In genomic region chr1:117758444-117759316, GRCh38 we compare ENCODE assay signal across 8 cellular contexts.
DNase-seq lines count a peak whose midpoint lies in the region; ATAC-seq, FAIRE-seq and TF ChIP-seq lines count a peak whose summit lies in the region.

No MANE protein-coding gene starts in this region.

- H3K27me3 Mint-ChIP-seq in activated naive CD4-positive, alpha-beta T cell treated with anti-CD3 and anti-CD28 coated beads for 36 hours (ENCODE audit: low read depth): peaks cover 10% of the 10 kb centered on the region

- peak; percentile 66 for TF ChIP-seq CTCF in MM.1S (IDR thresholded peaks at IDR 0.05; ENCODE audit: low read length)
- peak; percentile 81 to 91 (median 86) for TF ChIP-seq CTCF in pancreas (IDR thresholded peaks at IDR 0.05)
- peak; percentile 82 to 85 for TF ChIP-seq CTCF in tibial artery (IDR thresholded peaks at IDR 0.05)

- no peaks in the 10 kb centered on the region for H3K36me3 ChIP-seq in MM.1S (replicated peaks; ENCODE audit: insufficient read depth, low read length)
- H3K36me3 ChIP-seq in SJCRH30: no peaks in the 10 kb centered on the region
- no peaks in the 10 kb centered on the region for H3K36me3 ChIP-seq in pancreas
- no peaks in the 10 kb centered on the region for H3K36me3 ChIP-seq in tibial artery

- H3K9me3 Mint-ChIP-seq in activated naive CD4-positive, alpha-beta T cell treated with anti-CD3 and anti-CD28 coated beads for 36 hours: no peaks in the 10 kb centered on the region

- H4K20me1 ChIP-seq in MM.1S (ENCODE audit: insufficient read depth, low read length): no peaks in the 10 kb centered on the region

- H3F3A ChIP-seq in MM.1S (ENCODE audit: insufficient read depth, low read length): peaks cover 23% of the 10 kb centered on the region

- CTCF ChIA-PET in activated naive CD4-positive, alpha-beta T cell treated with anti-CD3 and anti-CD28 coated beads for 36 hours (lab: Charles Lee): interaction anchor here (0.6 to 8.3 kb wide), 42 partner anchors 9 to 472 kb away, joined by 3 to 244 read pairs (median 4); no protein-coding TSS in a partner anchor

- H3K9me2 ChIP-seq in MM.1S (replicated peaks; ENCODE audit: insufficient read depth, low read length): no peaks in the 10 kb centered on the region

- H3K9ac ChIP-seq in MM.1S (ENCODE audit: low read length): peak overlapping the region; percentile 74

- FAIRE-seq in pancreas (lab: Jason Lieb, UNC): no peak

- H3K36me3 Mint-ChIP-seq in activated naive CD4-positive, alpha-beta T cell treated with anti-CD3 and anti-CD28 coated beads for 36 hours (ENCODE audit: low read depth): no peaks in the 10 kb centered on the region

- peaks cover 12% of the 10 kb centered on the region for H3K4me1 Mint-ChIP-seq in activated naive CD4-positive, alpha-beta T cell treated with anti-CD3 and anti-CD28 coated beads for 36 hours (ENCODE audit: low read depth)

- peak overlapping the region; percentile 90 for H3K27ac ChIP-seq in MM.1S (ENCODE audit: low read length)
- no peak overlapping the region; the same call in 1 of the 2 replicates for H3K27ac ChIP-seq in SJCRH30
- H3K27ac ChIP-seq in pancreas: peak overlapping the region in 2 of 4 donors; percentile 51 to 56
- peak overlapping the region; percentile 32 to 54 for H3K27ac ChIP-seq in tibial artery

- H3K27me3 ChIP-seq in MM.1S (replicated peaks; ENCODE audit: insufficient read depth, low read length) (no peaks in the 10 kb centered on the region), SJCRH30 (no peaks in the 10 kb centered on the region; the same call in 1 of the 2 replicates), pancreas (no peaks in the 10 kb centered on the region), tibial artery (no peaks in the 10 kb centered on the region)

- no peak overlapping the region for H3K27ac Mint-ChIP-seq in activated naive CD4-positive, alpha-beta T cell treated with anti-CD3 and anti-CD28 coated beads for 36 hours

- H2AFZ ChIP-seq in MM.1S (ENCODE audit: low read length): peak overlapping the region; percentile 59

- peak overlapping the region; percentile 83 for H3K4me2 ChIP-seq in MM.1S (ENCODE audit: low read depth, low read length)

- H3K4me3 ChIP-seq in MM.1S (ENCODE audit: low read length) (peak overlapping the region; percentile 52), SJCRH30 (peak overlapping the region; percentile 56), pancreas (peak overlapping the region; percentile 8 to 39 (median 34)), tibial artery (peak overlapping the region; percentile 45 to 56)

- ATAC-seq in GM21786 (IDR thresholded peaks at IDR 0.05; ENCODE audit: unreplicated experiment): peak; percentile 86
- peak; percentile 75 to 88 (median 80) for ATAC-seq in pancreas

- intact Hi-C loops in activated naive CD4-positive, alpha-beta T cell treated with anti-CD3 and anti-CD28 coated beads for 36 hours (cut with micrococcal nuclease): loop anchor here (1.0 to 10.0 kb wide), 8 partner anchors 48 to 691 kb away; partner anchors contain the start of gene MAN1A2
- intact Hi-C loops in pancreas (cut with DNase I) (loop anchor here in 2 of 3 donors (5.0 to 10.0 kb wide), 4 partner anchors 136 to 246 kb away; no protein-coding TSS in a partner anchor), tibial artery (cut with DNase I; ENCODE audit: low total_unique reads) (loop anchor here (2.0 to 5.0 kb wide), 2 partner anchors 161 to 224 kb away; no protein-coding TSS in a partner anchor)

- 1 to 4% methylated on average over 26 of the region's 26 CpGs for WGBS in pancreas, 2 donors

- peak; percentile 85 for DNase-seq in DMS153 treated with DMSO at 0.1 percent for 48 hours (lab: John Stamatoyannopoulos, UW; ENCODE audit: unreplicated experiment)
- DNase-seq in MM.1S: peak; percentile 66
- DNase-seq in SJCRH30: peak; percentile 87 to 94
- peak; percentile 77 for DNase-seq in activated naive CD4-positive, alpha-beta T cell treated with anti-CD3 and anti-CD28 coated beads for 36 hours
- peak; percentile 58 for DNase-seq in glomerular endothelial cell (ENCODE audit: extremely low read depth, low read depth, low spot score)
- DNase-seq in pancreas: peak; percentile 71 to 87 (median 78)
- DNase-seq in tibial artery: peak; percentile 71 to 82

- H3K9me3 ChIP-seq in MM.1S (replicated peaks; ENCODE audit: insufficient read depth, low read length) (no peaks in the 10 kb centered on the region), SJCRH30 (replicated peaks) (no peaks in the 10 kb centered on the region), pancreas (no peaks in the 10 kb centered on the region), tibial artery (no peaks in the 10 kb centered on the region)

- peak overlapping the region; percentile 63 for H3K4me3 Mint-ChIP-seq in activated naive CD4-positive, alpha-beta T cell treated with anti-CD3 and anti-CD28 coated beads for 36 hours

- peaks cover 45% of the 10 kb centered on the region for H3K4me1 ChIP-seq in MM.1S (ENCODE audit: low read length)
- H3K4me1 ChIP-seq in SJCRH30: peaks cover 9% of the 10 kb centered on the region
- peaks cover 6 to 31% (median 14%) of the 10 kb centered on the region in 3 donors for H3K4me1 ChIP-seq in pancreas
- peaks cover 0 to 16% (median 8%) of the 10 kb centered on the region in 4 donors for H3K4me1 ChIP-seq in tibial artery

- peaks cover 41% of the 10 kb centered on the region for H3K79me2 ChIP-seq in MM.1S (ENCODE audit: low read length)
